1 cellular context compared by ENCODE assay signal in genomic region chr1:161171696-161172095, GRCh38.
TF ChIP-seq lines count a peak whose summit lies in the region.

No MANE protein-coding gene starts in this region.

TF ChIP-seq in endothelial cell of umbilical vein, 7 proteins besides CTCF, POLR2A, EP300 and RAD21:
- TF ChIP-seq JUN (IDR thresholded peaks at IDR 0.05; ENCODE audit: borderline replicate concordance, insufficient read depth, insufficient read length, low read depth) (no peak), POLR2AphosphoS5 (IDR thresholded peaks at IDR 0.05; ENCODE audit: insufficient read depth, low read depth, low read length) (no peak), FOS (IDR thresholded peaks at IDR 0.05; ENCODE audit: borderline replicate concordance, insufficient read depth, low read length) (no peak), EZH2 (IDR thresholded peaks at IDR 0.05; ENCODE audit: borderline replicate concordance, low read depth, low read length, severe bottlenecking) (no peak), GATA2 (IDR thresholded peaks at IDR 0.05; ENCODE audit: insufficient read depth, insufficient read length, low read depth, low read length) (no peak), MYC (IDR thresholded peaks at IDR 0.05; ENCODE audit: low read depth, low read length) (no peak)
- TF ChIP-seq, protein P1, sequence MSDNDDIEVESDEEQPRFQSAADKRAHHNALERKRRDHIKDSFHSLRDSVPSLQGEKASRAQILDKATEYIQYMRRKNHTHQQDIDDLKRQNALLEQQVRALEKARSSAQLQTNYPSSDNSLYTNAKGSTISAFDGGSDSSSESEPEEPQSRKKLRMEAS (IDR thresholded peaks at IDR 0.05; ENCODE audit: insufficient read depth, insufficient read length) = no peak
